In the genomic region with DNA sequence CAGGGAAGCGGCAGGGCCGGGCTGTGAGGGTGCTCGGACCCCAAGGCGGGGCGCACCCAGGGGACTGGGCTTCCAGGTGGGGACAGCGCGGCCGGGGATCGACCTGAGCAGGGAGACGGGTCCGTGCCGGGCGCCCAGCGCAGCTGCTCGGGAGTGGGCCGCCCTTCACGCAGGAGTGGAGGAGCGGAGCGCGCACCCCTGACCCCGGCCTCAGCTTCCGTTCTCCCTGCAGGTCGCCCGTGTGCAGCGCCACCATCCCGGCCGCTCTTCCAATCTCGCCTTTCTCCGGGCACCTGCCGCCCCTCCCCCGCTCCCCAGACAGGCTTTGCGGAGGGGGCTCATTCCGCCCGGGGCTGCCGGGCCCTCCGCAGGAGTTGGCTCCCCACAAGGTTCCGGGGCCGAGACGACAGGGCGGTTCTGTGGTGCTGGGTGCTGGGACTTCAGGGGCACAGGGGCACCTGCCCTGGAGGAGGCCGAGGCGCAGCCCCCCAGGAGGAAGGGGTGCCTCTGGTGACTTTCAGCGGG, we compare ENCODE assay signal across 8 cellular contexts. TPM values are rescaled to one million over a fixed set of nuclear protein-coding genes. Genes with fewer than 3 reads are reported as not detected.
DNase-seq lines count a peak whose midpoint lies in the region; ATAC-seq and TF ChIP-seq lines count a peak whose summit lies in the region.
"Not testable (repeated sequence)": the region's sequence is repeated elsewhere in the genome, so short reads cannot be mapped to it uniquely, and the experiment has no call there.

No MANE protein-coding gene starts in this region.

- not testable (repeated sequence) for TF ChIP-seq POLR2A in body of pancreas (IDR thresholded peaks at IDR 0.05); testis (IDR thresholded peaks at IDR 0.05)

- H3K27me3 ChIP-seq in GM23338 (ENCODE audit: insufficient read depth) (peaks cover 13% of the 10 kb centered on the region), HUES48 (ENCODE audit: control insufficient read depth, insufficient read depth, low read length) (peaks cover 18% of the 10 kb centered on the region)
- not testable (repeated sequence) for H3K27me3 ChIP-seq in body of pancreas; right atrium auricular region; neural cell (ENCODE audit: insufficient read depth, low read depth, low read length); testis

- not testable (repeated sequence) for H3K9me3 ChIP-seq in HUES48 (ENCODE audit: control insufficient read depth, insufficient read depth, low read length); T-helper 17 cell (ENCODE audit: control insufficient read depth, low read length, poor library complexity, severe bottlenecking); body of pancreas; right atrium auricular region; testis
- peaks cover 13% of the 10 kb centered on the region for H3K9me3 ChIP-seq in neural cell (ENCODE audit: low read length)

- H3K79me2 ChIP-seq in GM23338 (replicated peaks; ENCODE audit: insufficient read depth); neural cell (replicated peaks; ENCODE audit: insufficient read depth, low read length): not testable (repeated sequence)

- peak overlapping the region; percentile 74 for H3K4me2 ChIP-seq in GM23338
- peak overlapping the region; percentile 76 for H3K4me2 ChIP-seq in neural cell (ENCODE audit: low read length)

- H3K4me3 Mint-ChIP-seq in GM23338: peak overlapping the region; percentile 70
- peak overlapping the region; percentile 86 for H3K4me3 Mint-ChIP-seq in T-helper 17 cell

- H3F3A ChIP-seq in GM23338 (replicated peaks; ENCODE audit: low read depth); neural cell (ENCODE audit: insufficient read depth, low read length, poor library complexity, severe bottlenecking): not testable (repeated sequence)

- not testable (repeated sequence) for H4K20me1 ChIP-seq in GM23338 (replicated peaks; ENCODE audit: insufficient read depth); neural cell (ENCODE audit: insufficient read depth)

- not testable (repeated sequence) for H3K4me1 Mint-ChIP-seq in GM23338, T-helper 17 cell

- not testable (repeated sequence) for H3K27ac Mint-ChIP-seq in GM23338, T-helper 17 cell

- H2AFZ ChIP-seq in GM23338: not testable (repeated sequence)
- peak overlapping the region; percentile 88 for H2AFZ ChIP-seq in neural cell (ENCODE audit: low read depth, low read length)

- ATAC-seq in GM23338: peak; percentile 30
- peak; percentile 29 for ATAC-seq in T-helper 17 cell
- ATAC-seq in body of pancreas: peak; percentile 24

- TF ChIP-seq RAD21 in neural cell (conservative IDR thresholded peaks at IDR 0.05): not testable (repeated sequence)

- WGBS in body of pancreas, 2 donors: 8 to 9% methylated on average over 12 to 14 of the region's 43 CpGs
- 1 to 6% methylated on average over 11 to 13 of the region's 43 CpGs for WGBS in testis, 2 donors

- not testable (repeated sequence) for TF ChIP-seq CTCF in GM23338 (conservative IDR thresholded peaks at IDR 0.05; ENCODE audit: low read depth in 2 of 2); body of pancreas (IDR thresholded peaks at IDR 0.05); neural cell (IDR thresholded peaks at IDR 0.05; ENCODE audit: poor library complexity, severe bottlenecking); testis (IDR thresholded peaks at IDR 0.05)
- TF ChIP-seq CTCF in right atrium auricular region (IDR thresholded peaks at IDR 0.05): peak in 1 of 2 donors; percentile 6

- H3K27ac ChIP-seq in GM23338 (ENCODE audit: low read depth); HUES48 (ENCODE audit: low read depth, low read length); testis: not testable (repeated sequence)
- H3K27ac ChIP-seq in body of pancreas: peak overlapping the region in 2 of 4 donors; percentile 44 to 76
- peak overlapping the region in 1 of 2 donors; percentile 90 for H3K27ac ChIP-seq in right atrium auricular region
- H3K27ac ChIP-seq in neural cell (ENCODE audit: low read length): peak overlapping the region; percentile 59

- H3K9ac ChIP-seq in HUES48 (ENCODE audit: low read depth, low read length): not testable (repeated sequence)
- H3K9ac ChIP-seq in neural cell (ENCODE audit: low read length): peak overlapping the region; percentile 88

- peaks cover 14% of the 10 kb centered on the region for H3K27me3 Mint-ChIP-seq in GM23338 (ENCODE audit: insufficient read depth, low read depth, poor library complexity)
- H3K27me3 Mint-ChIP-seq in T-helper 17 cell: not testable (repeated sequence)

- intact Hi-C loops in body of pancreas (cut with DNase I); testis (cut with DNase I; ENCODE audit: low total_unique reads): not testable (repeated sequence)

- not testable (repeated sequence) for H3K4me1 ChIP-seq in GM23338 (ENCODE audit: insufficient read depth); HUES48 (ENCODE audit: control insufficient read depth, insufficient read depth, low read length); testis
- H3K4me1 ChIP-seq in body of pancreas (peaks cover 11% of the 10 kb centered on the region), right atrium auricular region (peaks cover 0 to 21% of the 10 kb centered on the region in 2 donors)

- H3K36me3 ChIP-seq in GM23338 (ENCODE audit: insufficient read depth); HUES48 (ENCODE audit: control insufficient read depth, insufficient read depth, low read length); body of pancreas (replicated peaks in 1 of 2; ENCODE audit: insufficient read depth in 1 of 2, low read depth in 2 of 2); right atrium auricular region; neural cell (ENCODE audit: insufficient read depth, low read length); testis (ENCODE audit: low read depth, missing control alignments): not testable (repeated sequence)

- H3K9me3 Mint-ChIP-seq in GM23338: peaks cover 22% of the 10 kb centered on the region

- not testable (repeated sequence) for TF ChIP-seq EP300 in neural cell (conservative IDR thresholded peaks at IDR 0.05; ENCODE audit: poor library complexity, severe bottlenecking)

- DNase-seq in DMS79 treated with DMSO at 0.1 percent for 48 hours (lab: John Stamatoyannopoulos, UW): peak; percentile 5
- peak; percentile 20 for DNase-seq in GM23338 (ENCODE audit: low spot score)
- not testable (repeated sequence) for DNase-seq in T-helper 17 cell; right atrium auricular region (ENCODE audit: low spot score); testis
- DNase-seq in body of pancreas: peak in 1 of 4 donors; percentile 28

- not testable (repeated sequence) for H3K9me2 ChIP-seq in GM23338 (ENCODE audit: insufficient read depth); neural cell (ENCODE audit: insufficient read depth, low read length)

- H3K36me3 Mint-ChIP-seq in GM23338 (ENCODE audit: low read depth): peaks cover 22% of the 10 kb centered on the region
- H3K36me3 Mint-ChIP-seq in T-helper 17 cell (ENCODE audit: low read depth): not testable (repeated sequence)

- H3K4me3 ChIP-seq in GM23338: peak overlapping the region; percentile 57
- H3K4me3 ChIP-seq in HUES48 (ENCODE audit: low read depth, low read length): peak overlapping the region; percentile 56
- peak overlapping the region; percentile 30 to 44 for H3K4me3 ChIP-seq in body of pancreas
- H3K4me3 ChIP-seq in right atrium auricular region: peak overlapping the region; percentile 75 to 81
- peak overlapping the region; percentile 75 for H3K4me3 ChIP-seq in neural cell (ENCODE audit: low read length)
- H3K4me3 ChIP-seq in testis: peak overlapping the region; percentile 66 to 70

RNA-seq across cellular contexts. Expression of a gene that starts 0.7 kb away (rescaled TPM):
- 1.2 and 1.3 TPM in 2 replicates for total RNA-seq in GM23338 (2014; rRNA removed; shearing (Covaris generic))
- polyA plus RNA-seq in GM23338 (2016; fragmentation: Nextera tagmentation; extraction: Ambion mirVana) (0.83 and 0.89 TPM in 2 replicates), neural cell (9.9 and 12.1 TPM in 2 replicates), testis (ENCODE audit: insufficient read depth, low read depth, low replicate concordance) (4.6 TPM)
- total RNA-seq in T-helper 17 cell (10 to 100 TPM in 1 of 2 donors, 1 to 10 TPM in 1; 9.3 to 31.2 TPM), body of pancreas (1 to 10 TPM; 6.2 to 8.9 TPM), right atrium auricular region (1 to 10 TPM; 4.0 to 7.5 TPM), testis (1 to 10 TPM; 3.0 to 9.0 TPM)
- 9.0 and 10.9 TPM in 2 replicates for polyA minus RNA-seq in neural cell
